ENCODE assay signal across 10 cellular contexts in genomic region chr5:37839441-37840035, GRCh38. TPM values are rescaled to one million over a fixed set of nuclear protein-coding genes. Genes with fewer than 3 reads are reported as not detected.
DNase-seq lines count a peak whose midpoint lies in the region; ATAC-seq lines count a peak whose summit lies in the region.
"Had no signal": no experiment of that assay in that cellular context is flagged by ENCODE, and none has a peak within 500 bp of the region (broad histone marks: within the 10 kb centered on the region; RNA-seq: fewer than 3 reads in every experiment).

No MANE protein-coding gene starts in this region.

- H3K27me3 ChIP-seq in esophagus (ENCODE audit: control insufficient read depth in 1 of 2, insufficient read depth in 2 of 2, low read length in 2 of 2) (peaks cover 5 to 20% of the 10 kb centered on the region in 2 donors), muscle layer of duodenum (ENCODE audit: low read depth, low read length) (peaks cover 54% of the 10 kb centered on the region)

- H3K9me3 ChIP-seq in esophagus (ENCODE audit: control insufficient read depth in 2 of 2, insufficient read depth in 1 of 2, low read depth in 1 of 2, low read length in 1 of 2) (peaks cover 0 to 2% of the 10 kb centered on the region in 2 donors), muscle layer of duodenum (ENCODE audit: control insufficient read depth in 1 of 2, low read length in 2 of 2) (no peaks in the 10 kb centered on the region)

- H3K36me3 ChIP-seq in esophagus (ENCODE audit: control insufficient read depth in 2 of 2, insufficient read depth in 2 of 2, low read length in 1 of 2) (no peaks in the 10 kb centered on the region), muscle layer of duodenum (ENCODE audit: control insufficient read depth in 1 of 2, insufficient read depth in 2 of 2, low read length in 2 of 2) (no peaks in the 10 kb centered on the region)
- H3K36me3 ChIP-seq: BLaER1 treated with 17β-estradiol and CSF1 and Interleukin-3, amounts not matched to agents 10 nM and 100 nM had no signal

- DNase-seq in DMS79 treated with DMSO at 0.1 percent for 48 hours (lab: John Stamatoyannopoulos, UW) (peak; percentile 7), DMS79 (lab: John Stamatoyannopoulos, UW) (no peak), NCI-H510A (lab: John Stamatoyannopoulos, UW) (peak; percentile 40)
- no peak for DNase-seq in effector CD8-positive, alpha-beta T cell (lab: John Stamatoyannopoulos, UW)
- DNase-seq: T-cell had no signal

- 1 to 2% methylated on average over 63 to 64 of the region's 64 CpGs for WGBS in esophagus, 2 donors

- H3K4me1 ChIP-seq in esophagus (ENCODE audit: control insufficient read depth in 2 of 2, insufficient read depth in 2 of 2, low read length in 1 of 2) (peaks cover 11 to 18% of the 10 kb centered on the region in 2 donors), muscle layer of duodenum (ENCODE audit: control insufficient read depth in 1 of 2, insufficient read depth in 2 of 2, low read length in 2 of 2) (peaks cover 0 to 15% of the 10 kb centered on the region in 2 donors)

- H3K4me3 ChIP-seq in esophagus (ENCODE audit: low read depth in 1 of 2, low read length in 2 of 2), result peak overlapping the region; percentile 35 to 38
- H3K4me3 ChIP-seq in muscle layer of duodenum (ENCODE audit: low read depth in 1 of 2, low read length in 2 of 2), result peak overlapping the region; percentile 71 to 78

- H3K27ac ChIP-seq in esophagus (ENCODE audit: low read depth in 2 of 2, low read length in 1 of 2) (peak overlapping the region; percentile 34), muscle layer of duodenum (ENCODE audit: low read length) (peak overlapping the region; percentile 5)
- H3K27ac ChIP-seq: BLaER1 treated with 17β-estradiol and CSF1 and Interleukin-3, amounts not matched to agents 10 nM and 100 nM had no signal

- ATAC-seq in HG03025 (IDR thresholded peaks at IDR 0.05; ENCODE audit: low FRiP score, unreplicated experiment) (no peak), GM18511 (IDR thresholded peaks at IDR 0.05; ENCODE audit: unreplicated experiment) (no peak)

RNA-seq across cellular contexts. Expression of gene GDNF, which starts 0.3 kb away (rescaled TPM):
- under 1 TPM; 0.11 to 0.20 TPM for polyA plus RNA-seq in esophagus

Comparison
In these comparisons a context has a peak if more than half of its experiments do, and no peak if none do; other contexts are left out.
1. DNase-seq: peak in DMS79 treated with DMSO at 0.1 percent for 48 hours (single experiment) and NCI-H510A (single experiment); none in DMS79 (single experiment) and effector CD8-positive, alpha-beta T cell (single experiment).